ENCODE assay signal across 8 cellular contexts in genomic region chr10:63236113-63236935, GRCh38.
DNase-seq lines count a peak whose midpoint lies in the region; ATAC-seq and TF ChIP-seq lines count a peak whose summit lies in the region.

No MANE protein-coding gene starts in this region.

- peak overlapping the region in 1 of 2 experiments; percentile 10; a peak in 1 of 4 replicates for H3K4me3 ChIP-seq in Panc1 (ENCODE audit: low read depth in 2 of 2, low read length in 2 of 2)

- no peaks in the 10 kb centered on the region for H3K27me3 Mint-ChIP-seq in natural killer cell (ENCODE audit: low read depth in 2 of 2)

- peak; percentile 81 for ATAC-seq in GM18861 (IDR thresholded peaks at IDR 0.05; ENCODE audit: unreplicated experiment)
- peak; percentile 70 for ATAC-seq in HG03064 (IDR thresholded peaks at IDR 0.05; ENCODE audit: low read depth, unreplicated experiment)
- peak; percentile 97 for ATAC-seq in Panc1
- peak; percentile 79 to 87 (median 84) for ATAC-seq in natural killer cell

- TF ChIP-seq CTCF in Panc1 (IDR thresholded peaks at IDR 0.05) (no peak), natural killer cell (IDR thresholded peaks at IDR 0.05) (no peak)

- POLR2A ChIA-PET in Panc1 (lab: Charles Lee) = interaction anchor here (0.6 to 0.7 kb wide), 4 partner anchors 25 to 860 kb away, joined by 3 read pairs; no protein-coding TSS in a partner anchor

- no TSS peak for BruUV-seq in Panc1 (replicated peaks; lab: Mats Ljungman, UMichigan)

- no peaks in the 10 kb centered on the region for H3K9me3 ChIP-seq in Panc1 (ENCODE audit: control insufficient read depth, insufficient read depth, low read depth, low read length)

- H3K27ac Mint-ChIP-seq in natural killer cell = peak overlapping the region; percentile 58 to 69

- peaks cover 24 to 32% of the 10 kb centered on the region in 2 donors for H3K4me1 Mint-ChIP-seq in natural killer cell

- peaks cover 82% of the 10 kb centered on the region for H3K4me1 ChIP-seq in Panc1 (ENCODE audit: control insufficient read depth, insufficient read depth, low read length)

- DNase-seq in AG08395 (ENCODE audit: low spot score) = peak; percentile 79
- DNase-seq in Panc1 (ENCODE audit: low read depth, low spot score) = peak; percentile 86
- DNase-seq in dermis microvascular lymphatic vessel endothelial cell (ENCODE audit: low read depth in 2 of 2) = peak; percentile 78 to 95
- DNase-seq in natural killer cell = no peak
- DNase-seq in mesenteric fat pad (ENCODE audit: low spot score) = no peak
- no peak for DNase-seq in GOT3 (lab: John Stamatoyannopoulos, UW)

- H3K27ac ChIP-seq in Panc1 (ENCODE audit: low read length) = peak overlapping the region; percentile 84

- no peaks in the 10 kb centered on the region for H3K36me3 ChIP-seq in Panc1 (ENCODE audit: control insufficient read depth, insufficient read depth, low read length)

- no peaks in the 10 kb centered on the region for H3K9me3 Mint-ChIP-seq in natural killer cell

- no peaks in the 10 kb centered on the region for H3K27me3 ChIP-seq in Panc1 (ENCODE audit: control insufficient read depth, insufficient read depth, low read length)

- intact Hi-C loops in Panc1 (cut with micrococcal nuclease; ENCODE audit: unreplicated experiment) (no loop called here), natural killer cell (cut with micrococcal nuclease) (no loop called here)

- CTCF ChIA-PET in Panc1 (lab: Charles Lee) = interaction anchor here (0.6 to 0.7 kb wide), 2 partner anchors 20 to 35 kb away, joined by 3 read pairs; no protein-coding TSS in a partner anchor

- in situ Hi-C loops in Panc1 (cut with HindIII; ENCODE audit: low pct_unique_long_range_greater_than_20kb, low sequenced_read_pairs) = no loop called here

- no peak overlapping the region for H3K4me3 Mint-ChIP-seq in natural killer cell

- H3K36me3 Mint-ChIP-seq in natural killer cell = no peaks in the 10 kb centered on the region

Comparison
In these comparisons a context has a peak if more than half of its experiments do, and no peak if none do; other contexts are left out.
1. DNase-seq: peak in AG08395 (single experiment), Panc1 (single experiment) and dermis microvascular lymphatic vessel endothelial cell (2 of 2); none in natural killer cell (single experiment), mesenteric fat pad (single experiment) and GOT3 (single experiment).
2. Peak in every context shown above with its lines, with median percentiles within 50 percentile points of each other: ATAC-seq.